Comparison of ENCODE assay signal across 8 cellular contexts in genomic region chr18:47150029-47150823, GRCh38. TPM values are rescaled to one million over a fixed set of nuclear protein-coding genes. Genes with fewer than 3 reads are reported as not detected.
DNase-seq lines count a peak whose midpoint lies in the region; ATAC-seq and TF ChIP-seq lines count a peak whose summit lies in the region.

Gene HDHD2, minus strand, starts transcription at chr18:47150500. Its CDS starts 14,061 bp downstream, at chr18:47136439.

- H3K36me3 Mint-ChIP-seq in chondrocyte (ENCODE audit: low read depth) = peaks cover 3% of the 10 kb centered on the region

- peak; percentile 8 for DNase-seq in AG09309 (ENCODE audit: low read depth)
- DNase-seq in NCI-H446 (lab: John Stamatoyannopoulos, UW) = peak; percentile 55 to 75
- DNase-seq in activated CD4-positive, alpha-beta T cell treated with anti-CD3 and anti-CD28 coated beads for 24 hours (ENCODE audit: low read depth in 2 of 2) = peak; percentile 74 to 76
- DNase-seq in chondrocyte (ENCODE audit: low spot score) = peak; percentile 95
- peak; percentile 85 for DNase-seq in kidney glomerular epithelial cell (lab: John Stamatoyannopoulos, UW)
- peak; percentile 36 to 74 for DNase-seq in stimulated activated CD4-positive, alpha-beta T cell treated with anti-CD3 and anti-CD28 coated beads, Interleukin-1b, Interleukin-23, amount 100 ng/mL, for 1 hour (ENCODE audit: low read depth in 2 of 2)

- H3K4me3 Mint-ChIP-seq in chondrocyte (ENCODE audit: unreplicated experiment) = peak within 1 kb of the TSS; percentile 90

- TF ChIP-seq CTCF in AG09309 (IDR thresholded peaks at IDR 0.05; ENCODE audit: control insufficient read depth, insufficient read depth, low read depth, low read length, missing control alignments) (no peak), chondrocyte (IDR thresholded peaks at IDR 0.05) (peak; percentile 19)

- peaks cover 32% of the 10 kb centered on the region for H3K4me1 Mint-ChIP-seq in chondrocyte (ENCODE audit: low read depth)

- H3K27me3 Mint-ChIP-seq in chondrocyte (ENCODE audit: low read depth) = no peaks in the 10 kb centered on the region

- ATAC-seq in GM18909 (IDR thresholded peaks at IDR 0.05; ENCODE audit: poor library complexity, unreplicated experiment) = peak; percentile 88
- peak; percentile 84 for ATAC-seq in HG03159 (IDR thresholded peaks at IDR 0.05; ENCODE audit: unreplicated experiment)

- no peaks in the 10 kb centered on the region for H3K9me3 Mint-ChIP-seq in chondrocyte (ENCODE audit: low read depth)

- peak within 1 kb of the TSS; percentile 93 for H3K27ac Mint-ChIP-seq in chondrocyte (ENCODE audit: unreplicated experiment)

- peak within 1 kb of the TSS; percentile 64 for H3K4me3 ChIP-seq in AG09309 (ENCODE audit: control insufficient read depth, low read depth, low read length)

RNA-seq across cellular contexts. Expression of gene HDHD2, which starts in this region (rescaled TPM):
- 16.7 to 17.7 TPM (median 16.8 TPM) in 3 replicates for total RNA-seq in chondrocyte

Comparison
In these comparisons a context has a peak if more than half of its experiments do, and no peak if none do; other contexts are left out.
1. Peak in every context shown above with its lines: DNase-seq, ATAC-seq and H3K4me3 ChIP-seq.
2. DNase-seq: peak in every context shown above with its lines; median percentile 95 in chondrocyte; 85 in kidney glomerular epithelial cell; 75 in activated CD4-positive, alpha-beta T cell treated with anti-CD3 and anti-CD28 coated beads for 24 hours; 65 in NCI-H446; 55 in stimulated activated CD4-positive, alpha-beta T cell treated with anti-CD3 and anti-CD28 coated beads, Interleukin-1b, Interleukin-23, amount 100 ng/mL, for 1 hour; 8 in AG09309.